12 cellular contexts compared by ENCODE assay signal in genomic region chr5:8993031-8993430, GRCh38.
DNase-seq lines count a peak whose midpoint lies in the region; ATAC-seq and TF ChIP-seq lines count a peak whose summit lies in the region.
"Had no signal": no experiment of that assay in that cellular context is flagged by ENCODE, and none has a peak within 500 bp of the region (broad histone marks: within the 10 kb centered on the region; RNA-seq: fewer than 3 reads in every experiment).

No MANE protein-coding gene starts in this region.

- H3K79me1 ChIP-seq in mesenchymal stem cell (replicated peaks; ENCODE audit: low read length, poor library complexity, severe bottlenecking) (no peaks in the 10 kb centered on the region), neuronal stem cell (ENCODE audit: low read depth, low read length) (no peaks in the 10 kb centered on the region)

- H4K8ac ChIP-seq in mesenchymal stem cell (ENCODE audit: low read length) (no peak overlapping the region), neuronal stem cell (ENCODE audit: low read depth, low read length) (no peak overlapping the region)

- H2AFZ ChIP-seq in mesenchymal stem cell (ENCODE audit: low read depth, low read length) (no peak overlapping the region), neuronal stem cell (ENCODE audit: low read length) (no peak overlapping the region)

- H3K4me2 ChIP-seq in mesenchymal stem cell (ENCODE audit: low read length, poor library complexity, severe bottlenecking), result no peak overlapping the region
- H3K4me2 ChIP-seq in neuronal stem cell (ENCODE audit: insufficient read depth, low read length, poor library complexity, severe bottlenecking), result no peak overlapping the region

- H3K4ac ChIP-seq in mesenchymal stem cell (ENCODE audit: low read depth in 1 of 2, low read length in 2 of 2) (no peak overlapping the region), neuronal stem cell (ENCODE audit: low read length) (no peak overlapping the region)

- H3K36me3 ChIP-seq in GM06990 (ENCODE audit: control insufficient read depth, insufficient read depth, low read length), result no peaks in the 10 kb centered on the region
- no peaks in the 10 kb centered on the region for H3K36me3 ChIP-seq in WERI-Rb-1
- no peaks in the 10 kb centered on the region for H3K36me3 ChIP-seq in mesenchymal stem cell (ENCODE audit: control insufficient read depth in 1 of 2, insufficient read depth in 2 of 2, low read depth in 1 of 2, low read length in 2 of 2)
- H3K36me3 ChIP-seq in right lobe of liver, result no peaks in the 10 kb centered on the region
- H3K36me3 ChIP-seq in neuronal stem cell (replicated peaks in 1 of 2; ENCODE audit: control insufficient read depth in 2 of 2, insufficient read depth in 2 of 2, low read length in 2 of 2), result no peaks in the 10 kb centered on the region

- H2BK15ac ChIP-seq in mesenchymal stem cell (ENCODE audit: low read depth, poor library complexity, severe bottlenecking), result no peak overlapping the region
- no peak overlapping the region for H2BK15ac ChIP-seq in neuronal stem cell (ENCODE audit: low read length)

- H2AK5ac ChIP-seq in mesenchymal stem cell (ENCODE audit: low read length, severe bottlenecking) (no peak overlapping the region), neuronal stem cell (ENCODE audit: low read depth, low read length) (no peak overlapping the region)

- H3K23ac ChIP-seq in mesenchymal stem cell (ENCODE audit: low read length in 2 of 2), result no peak overlapping the region
- no peak overlapping the region for H3K23ac ChIP-seq in neuronal stem cell (ENCODE audit: low read depth, low read length, poor library complexity)

- H3K18ac ChIP-seq in mesenchymal stem cell (ENCODE audit: low read depth in 1 of 2, low read length in 2 of 2), result no peak overlapping the region
- no peak overlapping the region for H3K18ac ChIP-seq in neuronal stem cell (ENCODE audit: low read length)

- H3K4me1 ChIP-seq in mesenchymal stem cell (ENCODE audit: control insufficient read depth, insufficient read depth, low read depth, low read length) (no peaks in the 10 kb centered on the region), right lobe of liver (no peaks in the 10 kb centered on the region), neuronal stem cell (ENCODE audit: control insufficient read depth in 2 of 2, insufficient read depth in 1 of 2, low read depth in 1 of 2, low read length in 2 of 2) (peaks cover 0 to 2% of the 10 kb centered on the region in 2 donors)

- H3K4me3 ChIP-seq in GM06990 (replicated peaks; ENCODE audit: low read depth, low read length) (no peak overlapping the region), WERI-Rb-1 (ENCODE audit: low read depth, low read length) (no peak overlapping the region), mesenchymal stem cell (ENCODE audit: insufficient read depth in 1 of 2, low read depth in 1 of 2, low read length in 2 of 2) (no peak overlapping the region), right lobe of liver (no peak overlapping the region), neuronal stem cell (ENCODE audit: low read length in 2 of 2) (no peak overlapping the region)

- H3K9ac ChIP-seq in mesenchymal stem cell (ENCODE audit: low read length), result no peak overlapping the region
- no peak overlapping the region for H3K9ac ChIP-seq in neuronal stem cell (ENCODE audit: low read depth, low read length, poor library complexity)

- DNase-seq in GM06990 (ENCODE audit: extremely low read depth, insufficient read length) (no peak), WERI-Rb-1 (no peak), mesenchymal stem cell (peak; percentile 28), right lobe of liver (no peak), neuronal stem cell (ENCODE audit: low spot score) (no peak), occipital lobe (lab: John Stamatoyannopoulos, UW) (no peak)
- DNase-seq: activated B cell treated with CpG ODN at 0.5 μM for 24 hours; hippocampal formation; NCI-H1436; stimulated activated naive CD4-positive, alpha-beta T cell had no signal

- no peak overlapping the region for H3K27ac ChIP-seq in WERI-Rb-1
- no peak overlapping the region for H3K27ac ChIP-seq in mesenchymal stem cell (ENCODE audit: low read length, poor library complexity, severe bottlenecking)
- no peak overlapping the region for H3K27ac ChIP-seq in right lobe of liver
- no peak overlapping the region for H3K27ac ChIP-seq in neuronal stem cell (replicated peaks; ENCODE audit: low read length)

- ATAC-seq in HG03432 (IDR thresholded peaks at IDR 0.05; ENCODE audit: unreplicated experiment) (peak; percentile 59), right lobe of liver (no peak), GM21367 (IDR thresholded peaks at IDR 0.05; ENCODE audit: unreplicated experiment) (no peak)

- TF ChIP-seq CTCF in GM06990 (IDR thresholded peaks at IDR 0.05; ENCODE audit: insufficient read depth, low read length, poor library complexity, severe bottlenecking), result peak; percentile 62
- peak; percentile 64 for TF ChIP-seq CTCF in WERI-Rb-1 (IDR thresholded peaks at IDR 0.05; ENCODE audit: low read depth, low read length)
- TF ChIP-seq CTCF in right lobe of liver (IDR thresholded peaks at IDR 0.05), result peak in 2 of 4 donors; percentile 17 to 26

- intact Hi-C loops in right lobe of liver (cut with DNase I), result no loop called here

- H4K91ac ChIP-seq in mesenchymal stem cell (ENCODE audit: low read length) (no peak overlapping the region), neuronal stem cell (ENCODE audit: low read depth, low read length, poor library complexity) (no peak overlapping the region)

- H3K27me3 ChIP-seq in GM06990 (replicated peaks; ENCODE audit: control insufficient read depth, insufficient read depth, low read length) (no peaks in the 10 kb centered on the region), WERI-Rb-1 (ENCODE audit: insufficient read depth, low read depth, severe bottlenecking) (no peaks in the 10 kb centered on the region), mesenchymal stem cell (ENCODE audit: control insufficient read depth in 1 of 2, insufficient read depth in 1 of 2, low read length in 2 of 2) (no peaks in the 10 kb centered on the region), right lobe of liver (no peaks in the 10 kb centered on the region), neuronal stem cell (ENCODE audit: control insufficient read depth in 3 of 3, insufficient read depth in 3 of 3, low read depth in 1 of 3, low read length in 3 of 3) (no peaks in the 10 kb centered on the region)

- no peak overlapping the region for H2BK120ac ChIP-seq in mesenchymal stem cell (ENCODE audit: low read depth, low read length)
- no peak overlapping the region for H2BK120ac ChIP-seq in neuronal stem cell (ENCODE audit: low read depth, low read length)

- no peak overlapping the region for H3K14ac ChIP-seq in mesenchymal stem cell (ENCODE audit: low read length in 2 of 2)
- no peak overlapping the region for H3K14ac ChIP-seq in neuronal stem cell (ENCODE audit: low read length)

- H2BK5ac ChIP-seq in mesenchymal stem cell (ENCODE audit: low read depth, low read length, poor library complexity, severe bottlenecking), result no peak overlapping the region
- no peak overlapping the region for H2BK5ac ChIP-seq in neuronal stem cell (ENCODE audit: low read length)

- no peak overlapping the region for H2BK12ac ChIP-seq in mesenchymal stem cell (ENCODE audit: low read length in 2 of 2)
- no peak overlapping the region for H2BK12ac ChIP-seq in neuronal stem cell (ENCODE audit: low read length)

- no peak for TF ChIP-seq POLR2A in right lobe of liver (IDR thresholded peaks at IDR 0.05)

- H3K9me3 ChIP-seq in WERI-Rb-1 (ENCODE audit: severe bottlenecking), result no peaks in the 10 kb centered on the region
- H3K9me3 ChIP-seq in mesenchymal stem cell (ENCODE audit: control insufficient read depth, low read length), result no peaks in the 10 kb centered on the region
- no peaks in the 10 kb centered on the region for H3K9me3 ChIP-seq in right lobe of liver
- H3K9me3 ChIP-seq in neuronal stem cell (replicated peaks in 1 of 2; ENCODE audit: control insufficient read depth in 2 of 2, insufficient read depth in 1 of 2, low read depth in 1 of 2, low read length in 2 of 2), result peaks cover 0 to 2% of the 10 kb centered on the region in 2 donors
